24 cellular contexts compared by ENCODE assay signal in the genomic region with DNA sequence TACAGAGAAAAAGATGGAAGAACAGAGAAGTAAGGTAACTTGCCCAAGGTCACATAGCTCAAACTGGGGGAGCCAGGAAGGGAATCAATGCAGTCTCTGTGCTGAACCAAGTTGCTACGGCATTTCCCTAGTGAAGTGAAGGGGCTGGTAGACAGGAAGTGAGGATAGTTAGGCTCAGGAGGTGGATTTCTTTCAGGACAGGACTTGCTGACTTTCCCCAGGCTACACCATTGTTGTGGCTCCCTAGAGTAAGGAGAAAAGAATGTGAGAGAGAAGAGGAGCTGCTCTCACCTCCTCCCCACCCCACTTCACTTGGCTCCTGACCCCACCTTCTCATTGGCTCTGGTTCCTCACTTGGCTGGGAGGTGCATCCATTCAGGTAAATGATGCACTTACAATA.
DNase-seq lines count a peak whose midpoint lies in the region; ATAC-seq, FAIRE-seq and TF ChIP-seq lines count a peak whose summit lies in the region.
"Had no signal": no experiment of that assay in that cellular context is flagged by ENCODE, and none has a peak within 500 bp of the region (broad histone marks: within the 10 kb centered on the region; RNA-seq: fewer than 3 reads in every experiment).

No MANE protein-coding gene starts in this region.

- no peak for TF ChIP-seq POLR2A in breast epithelium (IDR thresholded peaks at IDR 0.05)

- H2AFZ ChIP-seq in mammary epithelial cell (ENCODE audit: low read depth, low read length): peak overlapping the region; percentile 43
- H2AFZ ChIP-seq in keratinocyte (ENCODE audit: control insufficient read depth, low read length): peak overlapping the region; percentile 93

- H3K36me3 ChIP-seq in breast epithelium (no peaks in the 10 kb centered on the region), mammary epithelial cell (ENCODE audit: insufficient read depth, low read length) (no peaks in the 10 kb centered on the region), keratinocyte (ENCODE audit: control insufficient read depth in 2 of 2, extremely low read depth in 1 of 2, insufficient read depth in 2 of 2, low read length in 2 of 2) (no peaks in the 10 kb centered on the region), left lung (no peaks in the 10 kb centered on the region)
- H3K36me3 ChIP-seq: esophagus muscularis mucosa, SJCRH30, suprapubic skin had no signal

- H3K4me1 Mint-ChIP-seq in MCF 10A (ENCODE audit: insufficient read depth, unreplicated experiment): no peaks in the 10 kb centered on the region
- H3K4me1 Mint-ChIP-seq in T-helper 2 cell treated with Interferon-gamma antibody and Interleukin-4, amounts not matched to agents 5 μg/mL and 100 μg/mL, for 36 hours (ENCODE audit: low read depth): no peaks in the 10 kb centered on the region
- H3K4me1 Mint-ChIP-seq in activated T-helper 17 cell treated with anti-CD3 and anti-CD28 coated beads, Interleukin-2, amount 50 U/mL, for 72 hours: no peaks in the 10 kb centered on the region
- H3K4me1 Mint-ChIP-seq: activated naive CD8-positive, alpha-beta T cell treated with anti-CD3 and anti-CD28 coated beads, Interleukin-2, amount 10 ng/mL, durations not matched to agents 7 days and 5 days; T-helper 17 cell had no signal

- no peak overlapping the region for H3K4me3 Mint-ChIP-seq in MCF 10A (ENCODE audit: unreplicated experiment)
- H3K4me3 Mint-ChIP-seq in T-helper 2 cell treated with Interferon-gamma antibody and Interleukin-4, amounts not matched to agents 5 μg/mL and 100 μg/mL, for 36 hours: no peak overlapping the region
- no peak overlapping the region for H3K4me3 Mint-ChIP-seq in activated T-helper 17 cell treated with anti-CD3 and anti-CD28 coated beads, Interleukin-2, amount 50 U/mL, for 72 hours
- H3K4me3 Mint-ChIP-seq: activated naive CD8-positive, alpha-beta T cell treated with anti-CD3 and anti-CD28 coated beads, Interleukin-2, amount 10 ng/mL, durations not matched to agents 7 days and 5 days; T-helper 17 cell had no signal

- H3K9me1 ChIP-seq in keratinocyte (ENCODE audit: control insufficient read depth, extremely low read depth, insufficient read depth, low read length): no peaks in the 10 kb centered on the region

- H3K27me3 Mint-ChIP-seq in MCF 10A (ENCODE audit: insufficient read depth, unreplicated experiment): no peaks in the 10 kb centered on the region
- H3K27me3 Mint-ChIP-seq in T-helper 2 cell treated with Interferon-gamma antibody and Interleukin-4, amounts not matched to agents 5 μg/mL and 100 μg/mL, for 36 hours (ENCODE audit: low read depth): no peaks in the 10 kb centered on the region
- H3K27me3 Mint-ChIP-seq in activated T-helper 17 cell treated with anti-CD3 and anti-CD28 coated beads, Interleukin-2, amount 50 U/mL, for 72 hours: no peaks in the 10 kb centered on the region
- H3K27me3 Mint-ChIP-seq: activated naive CD8-positive, alpha-beta T cell treated with anti-CD3 and anti-CD28 coated beads, Interleukin-2, amount 10 ng/mL, durations not matched to agents 7 days and 5 days; T-helper 17 cell had no signal

- intact Hi-C loops in MCF 10A (cut with micrococcal nuclease): no loop called here
- intact Hi-C loops in breast epithelium (cut with DNase I; ENCODE audit: low total_unique reads): no loop called here
- intact Hi-C loops in mammary epithelial cell (cut with micrococcal nuclease): loop anchor here (2.0 to 10.0 kb wide), 2 partner anchors 161 to 311 kb away; no protein-coding TSS in a partner anchor
- intact Hi-C loops in left lung (cut with DNase I): no loop called here

- POLR2A ChIA-PET in MCF 10A (lab: Yijun Ruan, JAX): interaction anchor here (0.6 to 1.2 kb wide), 2 partner anchors 464 to 550 kb away, joined by 3 to 4 read pairs; no protein-coding TSS in a partner anchor

- dilution Hi-C loops in mammary epithelial cell (cut with HindIII; ENCODE audit: low sequenced_read_pairs): no loop called here
- dilution Hi-C loops in keratinocyte (cut with MboI; ENCODE audit: extremely low pct_ligation_motif_present, low sequenced_read_pairs): no loop called here

- CTCF ChIA-PET in MCF 10A (lab: Yijun Ruan, JAX): interaction anchor here (0.6 to 0.7 kb wide), 4 partner anchors 64 to 1104 kb away, joined by 3 read pairs; no protein-coding TSS in a partner anchor
- CTCF ChIA-PET in mammary epithelial cell (lab: Charles Lee; ENCODE audit: low non-redundant PET): interaction anchor here (0.6 kb wide), 1 partner anchor 1334 kb away, joined by 5 read pairs; no protein-coding TSS in a partner anchor

- H3K9me3 ChIP-seq in breast epithelium (no peaks in the 10 kb centered on the region), mammary epithelial cell (replicated peaks; ENCODE audit: insufficient read depth, low read length) (no peaks in the 10 kb centered on the region), keratinocyte (ENCODE audit: control insufficient read depth, low read depth, low read length) (no peaks in the 10 kb centered on the region), left lung (no peaks in the 10 kb centered on the region)
- H3K9me3 ChIP-seq: esophagus muscularis mucosa, mucosa of descending colon, SJCRH30, suprapubic skin had no signal

- H3K27ac Mint-ChIP-seq in MCF 10A (ENCODE audit: low read depth, unreplicated experiment): peak overlapping the region; percentile 1
- no peak overlapping the region for H3K27ac Mint-ChIP-seq in T-helper 2 cell treated with Interferon-gamma antibody and Interleukin-4, amounts not matched to agents 5 μg/mL and 100 μg/mL, for 36 hours
- H3K27ac Mint-ChIP-seq in activated T-helper 17 cell treated with anti-CD3 and anti-CD28 coated beads, Interleukin-2, amount 50 U/mL, for 72 hours: no peak overlapping the region
- H3K27ac Mint-ChIP-seq: activated naive CD8-positive, alpha-beta T cell treated with anti-CD3 and anti-CD28 coated beads, Interleukin-2, amount 10 ng/mL, durations not matched to agents 7 days and 5 days; progenitor cell of endocrine pancreas; T-helper 17 cell had no signal

- BruUV-seq in MCF 10A (replicated peaks; lab: Mats Ljungman, UMichigan) (no TSS peak), mammary epithelial cell (replicated peaks; lab: Mats Ljungman, UMichigan) (no TSS peak)

- H3K4me1 ChIP-seq in breast epithelium (no peaks in the 10 kb centered on the region), mammary epithelial cell (ENCODE audit: insufficient read depth, low read length) (peaks cover 27% of the 10 kb centered on the region), keratinocyte (ENCODE audit: control insufficient read depth, extremely low read depth, insufficient read depth, low read length) (peaks cover 34% of the 10 kb centered on the region), left lung (no peaks in the 10 kb centered on the region)
- H3K4me1 ChIP-seq: SJCRH30, suprapubic skin had no signal

- peak overlapping the region; percentile 48 for H3K4me2 ChIP-seq in mammary epithelial cell (ENCODE audit: insufficient read depth, low read depth, low read length)
- H3K4me2 ChIP-seq in keratinocyte (ENCODE audit: control insufficient read depth, extremely low read depth, insufficient read depth, low read depth, low read length): peak overlapping the region; percentile 71

- FAIRE-seq in keratinocyte (lab: Jason Lieb, UNC): peak; percentile 99
- FAIRE-seq: GM12892, HTR-8/SVneo had no signal

- ATAC-seq in HG03108 (IDR thresholded peaks at IDR 0.05; ENCODE audit: unreplicated experiment) (no peak), left lung (no peak)
- ATAC-seq in activated T-helper 17 cell treated with anti-CD3 and anti-CD28 coated beads, Interleukin-2, amount 50 U/mL, for 72 hours (replicated peaks): no peak
- ATAC-seq: left ventricle myocardium superior, mucosa of descending colon, T-helper 17 cell had no signal

- no peak overlapping the region for H3K9ac ChIP-seq in mammary epithelial cell (ENCODE audit: insufficient read depth, low read length)
- peak overlapping the region; percentile 41 for H3K9ac ChIP-seq in keratinocyte (ENCODE audit: control insufficient read depth, extremely low read depth, insufficient read depth, low read length)

- H4K20me1 ChIP-seq in mammary epithelial cell (ENCODE audit: insufficient read depth, low read length) (no peaks in the 10 kb centered on the region), keratinocyte (ENCODE audit: control insufficient read depth, extremely low read depth, insufficient read depth, low read length) (no peaks in the 10 kb centered on the region)

- no peaks in the 10 kb centered on the region for H3K79me2 ChIP-seq in mammary epithelial cell (ENCODE audit: insufficient read depth, low read length)
- no peaks in the 10 kb centered on the region for H3K79me2 ChIP-seq in keratinocyte (ENCODE audit: control insufficient read depth, insufficient read depth, low read length)

- no peaks in the 10 kb centered on the region for H3K9me3 Mint-ChIP-seq in MCF 10A (ENCODE audit: unreplicated experiment)
- H3K9me3 Mint-ChIP-seq in T-helper 2 cell treated with Interferon-gamma antibody and Interleukin-4, amounts not matched to agents 5 μg/mL and 100 μg/mL, for 36 hours: peaks cover 14% of the 10 kb centered on the region
- H3K9me3 Mint-ChIP-seq in activated T-helper 17 cell treated with anti-CD3 and anti-CD28 coated beads, Interleukin-2, amount 50 U/mL, for 72 hours: peaks cover 16% of the 10 kb centered on the region

- no peaks in the 10 kb centered on the region for H3K36me3 Mint-ChIP-seq in MCF 10A (ENCODE audit: insufficient read depth, unreplicated experiment)
- H3K36me3 Mint-ChIP-seq in T-helper 2 cell treated with Interferon-gamma antibody and Interleukin-4, amounts not matched to agents 5 μg/mL and 100 μg/mL, for 36 hours (ENCODE audit: low read depth): no peaks in the 10 kb centered on the region
- H3K36me3 Mint-ChIP-seq in activated T-helper 17 cell treated with anti-CD3 and anti-CD28 coated beads, Interleukin-2, amount 50 U/mL, for 72 hours (ENCODE audit: low read depth): no peaks in the 10 kb centered on the region
- H3K36me3 Mint-ChIP-seq: activated naive CD8-positive, alpha-beta T cell treated with anti-CD3 and anti-CD28 coated beads, Interleukin-2, amount 10 ng/mL, durations not matched to agents 7 days and 5 days had no signal

- H3K27me3 ChIP-seq in breast epithelium (no peaks in the 10 kb centered on the region), mammary epithelial cell (ENCODE audit: insufficient read depth, low read length) (no peaks in the 10 kb centered on the region), keratinocyte (ENCODE audit: control insufficient read depth, extremely low read depth, insufficient read depth, low read length) (no peaks in the 10 kb centered on the region), left lung (no peaks in the 10 kb centered on the region)
- H3K27me3 ChIP-seq: esophagus muscularis mucosa, SJCRH30, suprapubic skin had no signal

- DNase-seq in MCF 10A (ENCODE audit: unreplicated experiment) (peak; percentile 55), breast epithelium (ENCODE audit: low spot score in 2 of 2) (no peak), mammary epithelial cell (peak; percentile 94), keratinocyte (ENCODE audit: low read depth, low spot score) (peak; percentile 61), left lung (no peak)
- no peak for DNase-seq in T-helper 2 cell treated with Interferon-gamma antibody and Interleukin-4, amounts not matched to agents 5 μg/mL and 100 μg/mL, for 36 hours (ENCODE audit: low spot score)
- DNase-seq: 8988T; activated CD4-positive, alpha-beta T cell treated with anti-CD3 and anti-CD28 coated beads, Interleukin-2, amount 50 U/mL, for 4 hours; activated effector memory CD4-positive, alpha-beta T cell treated with Interleukin-2 at 50 U/mL for 16 hours; activated naive CD8-positive, alpha-beta T cell treated with anti-CD3 and anti-CD28 coated beads, Interleukin-2, amount 10 ng/mL, durations not matched to agents 7 days and 5 days; AML-193; left ventricle myocardium superior; mucosa of descending colon; NCI-H1694 treated with DMSO at 0.1 percent for 48 hours; NCI-H2227 treated with DMSO at 0.1 percent for 48 hours; SJCRH30; T-helper 17 cell had no signal

- in situ Hi-C loops in mammary epithelial cell (cut with MboI; ENCODE audit: low sequenced_read_pairs in 2 of 2): no loop called here

- TF ChIP-seq CTCF in MCF 10A (IDR thresholded peaks at IDR 0.05; ENCODE audit: unreplicated experiment) (no peak), breast epithelium (IDR thresholded peaks at IDR 0.05) (no peak), mammary epithelial cell (conservative IDR thresholded peaks at IDR 0.05 in 1 of 2, IDR thresholded peaks at IDR 0.05 in 1 of 2; ENCODE audit: extremely low read depth in 1 of 2, insufficient read depth in 1 of 2, low read depth in 1 of 2, low read length in 2 of 2) (no peak), keratinocyte (optimal IDR thresholded peaks at IDR 0.05 in 1 of 3, IDR thresholded peaks at IDR 0.05 in 1 of 3, conservative IDR thresholded peaks at IDR 0.05 in 1 of 3; ENCODE audit: extremely low read depth in 1 of 3, insufficient read depth in 2 of 3, low read length in 3 of 3) (no peak), left lung (IDR thresholded peaks at IDR 0.05) (no peak)

- WGBS in mammary epithelial cell (ENCODE audit: low coverage, missing lambda C conversion rate): 0% methylated on average over 1 of the region's 1 CpG

- H3K27ac ChIP-seq in breast epithelium (no peak overlapping the region), mammary epithelial cell (ENCODE audit: insufficient read depth, low read depth, low read length) (peak overlapping the region; percentile 87), keratinocyte (ENCODE audit: control insufficient read depth, insufficient read depth, low read length) (peak overlapping the region; percentile 82), left lung (no peak overlapping the region)
- H3K27ac ChIP-seq: esophagus muscularis mucosa, SJCRH30, suprapubic skin had no signal

- H3K4me3 ChIP-seq in breast epithelium (no peak overlapping the region), mammary epithelial cell (replicated peaks in 1 of 3; ENCODE audit: insufficient read depth in 1 of 3, low read depth in 2 of 3, low read length in 3 of 3) (no peak overlapping the region), keratinocyte (ENCODE audit: control insufficient read depth in 2 of 3, extremely low read depth in 1 of 3, insufficient read depth in 2 of 3, low read depth in 1 of 3, low read length in 3 of 3) (peak overlapping the region in 1 of 3 experiments; percentile 46), left lung (no peak overlapping the region)
- H3K4me3 ChIP-seq: esophagus muscularis mucosa, mucosa of descending colon, SJCRH30, suprapubic skin had no signal

Comparison
In these comparisons a context has a peak if more than half of its experiments do, and no peak if none do; other contexts are left out.
1. DNase-seq: peak in MCF 10A (single experiment), mammary epithelial cell (single experiment) and keratinocyte (single experiment); none in breast epithelium (0 of 2), T-helper 2 cell treated with Interferon-gamma antibody and Interleukin-4, amounts not matched to agents 5 μg/mL and 100 μg/mL, for 36 hours (single experiment) and left lung (0 of 2).
2. H3K27ac ChIP-seq: peak in mammary epithelial cell (single experiment) and keratinocyte (single experiment); none in breast epithelium (0 of 2) and left lung (0 of 2).